In the genomic region with DNA sequence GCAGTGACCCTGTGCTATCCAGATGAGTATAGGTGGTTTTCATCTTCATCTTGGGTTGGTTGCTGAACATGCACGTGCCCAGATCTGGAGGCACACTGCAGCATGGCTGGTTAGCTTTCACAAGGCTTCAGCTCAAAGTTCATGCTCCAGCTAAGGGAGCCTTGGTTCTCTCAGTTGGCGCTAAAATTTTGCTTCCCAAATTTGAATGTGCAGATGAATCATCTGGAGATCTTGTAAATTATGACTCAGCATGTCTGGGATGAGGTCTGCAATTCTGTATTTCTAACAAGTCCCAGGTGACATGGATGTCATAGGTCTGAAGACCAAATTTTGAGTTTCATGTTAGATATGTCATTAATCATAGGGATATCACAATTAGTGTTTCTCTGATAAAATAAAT, we compare ENCODE assay signal across 21 cellular contexts.
"Had no signal": no experiment of that assay in that cellular context is flagged by ENCODE, and none has a peak within 500 bp of the region (broad histone marks: within the 10 kb centered on the region; RNA-seq: fewer than 3 reads in every experiment).

No MANE protein-coding gene starts in this region.

- H3K4me1 ChIP-seq: colonic mucosa, lower lobe of right lung, testis, uterus had no signal

- H3K27me3 ChIP-seq: colonic mucosa, testis, uterus had no signal

- H3K27ac ChIP-seq: colonic mucosa, lower lobe of right lung, sigmoid colon, testis, uterus had no signal

- ATAC-seq: activated T-cell treated with anti-CD3 and anti-CD28 coated beads, Interleukin-2, amount 50 U/mL, for 4 hours; lower lobe of right lung had no signal

- DNase-seq: activated CD4-positive, alpha-beta T cell treated with anti-CD3 and anti-CD28 coated beads for 4 hours; activated CD4-positive, alpha-beta T cell treated with anti-CD3 and anti-CD28 coated beads, Interleukin-2, amount 50 U/mL, for 48 hours; activated CD4-positive, CD25-positive, alpha-beta regulatory T cell; activated CD8-positive, alpha-beta memory T cell treated with anti-CD3 and anti-CD28 coated beads, Interleukin-2, amount 50 U/mL, for 48 hours; activated naive CD4-positive, alpha-beta T cell; activated naive CD8-positive, alpha-beta T cell treated with anti-CD3 and anti-CD28 coated beads for 36 hours; activated T-cell treated with anti-CD3 and anti-CD28 coated beads, Interleukin-2, amount 50 U/mL, for 4 hours; colonic mucosa; endodermal cell; foreskin fibroblast; kidney; lower lobe of right lung; naive B cell; nucleus accumbens; sigmoid colon; stimulated activated CD4-positive, alpha-beta T cell treated with anti-CD3 and anti-CD28 coated beads, Interleukin-4, amount 100 ng/mL, for 1 hour; stimulated activated naive CD4-positive, alpha-beta T cell; T1000; testis; trophoblast cell; uterus had no signal

- H3K9me3 ChIP-seq: colonic mucosa, lower lobe of right lung, sigmoid colon, testis, uterus had no signal

- H3K4me3 ChIP-seq: colonic mucosa, lower lobe of right lung, sigmoid colon, testis, uterus had no signal

- H3K36me3 ChIP-seq: colonic mucosa, lower lobe of right lung, sigmoid colon, uterus had no signal
